In genomic region chrX:24023538-24023937, GRCh38 we compare ENCODE assay signal across 1 cellular context.
TF ChIP-seq lines count a peak whose summit lies in the region.

No MANE protein-coding gene starts in this region.

TF ChIP-seq in liver, 16 proteins besides CTCF, POLR2A, EP300 and RAD21 (continued from another document):
- TF ChIP-seq ZBTB33 (IDR thresholded peaks at IDR 0.05) (no peak), SP1 (IDR thresholded peaks at IDR 0.05) (no peak), RXRA (IDR thresholded peaks at IDR 0.05) (no peak), HNF4A (conservative IDR thresholded peaks at IDR 0.05) (no peak), HNF4G (IDR thresholded peaks at IDR 0.05) (no peak), GABPA (IDR thresholded peaks at IDR 0.05 in 1 of 2, conservative IDR thresholded peaks at IDR 0.05 in 1 of 2) (no peak), TAF1 (conservative IDR thresholded peaks at IDR 0.05) (no peak), JUND (IDR thresholded peaks at IDR 0.05) (no peak), EGR1 (IDR thresholded peaks at IDR 0.05; ENCODE audit: low read depth in 2 of 2) (no peak)
TF ChIP-seq in liver: peak in this region for 0.
